ENCODE assay signal across 15 cellular contexts in genomic region chr1:51924455-51924854, GRCh38. TPM values are rescaled to one million over a fixed set of nuclear protein-coding genes. Genes with fewer than 3 reads are reported as not detected.
DNase-seq lines count a peak whose midpoint lies in the region; ATAC-seq and TF ChIP-seq lines count a peak whose summit lies in the region.
"Had no signal": no experiment of that assay in that cellular context is flagged by ENCODE, and none has a peak within 500 bp of the region (broad histone marks: within the 10 kb centered on the region; RNA-seq: fewer than 3 reads in every experiment).

No MANE protein-coding gene starts in this region.

- POLR2A ChIA-PET in activated CD4-positive, alpha-beta memory T cell treated with anti-CD3 and anti-CD28 coated beads, Interleukin-2, amount 10 ng/mL, durations not matched to agents 7 days and 5 days (lab: Charles Lee) = no interaction called here

- no peak overlapping the region for H3K27ac Mint-ChIP-seq in activated CD4-positive, alpha-beta memory T cell treated with anti-CD3 and anti-CD28 coated beads, Interleukin-2, amount 10 ng/mL, durations not matched to agents 7 days and 5 days
- H3K27ac Mint-ChIP-seq: WTC11 had no signal

- H3K4me3 ChIP-seq in mesendoderm (ENCODE audit: low read length) (no peak overlapping the region), body of pancreas (no peak overlapping the region), left ventricle myocardium inferior (no peak overlapping the region)
- H3K4me3 ChIP-seq: hepatocyte had no signal

- H3K9me3 ChIP-seq in body of pancreas (no peaks in the 10 kb centered on the region), left ventricle myocardium inferior (replicated peaks) (no peaks in the 10 kb centered on the region)
- H3K9me3 ChIP-seq: Caco-2 had no signal

- H3K36me3 ChIP-seq in mesendoderm (ENCODE audit: control insufficient read depth, insufficient read depth, low read length) (peaks cover 2% of the 10 kb centered on the region), body of pancreas (replicated peaks in 1 of 2; ENCODE audit: insufficient read depth in 1 of 2, low read depth in 2 of 2) (no peaks in the 10 kb centered on the region), left ventricle myocardium inferior (no peaks in the 10 kb centered on the region)

- no CpG with 5 or more reads among the region's 1 CpG for WGBS in mesendoderm (ENCODE audit: extremely low coverage, insufficient coverage, low lambda C conversion rate)
- WGBS in body of pancreas, 2 donors = 64 to 83% methylated on average over 1 of the region's 1 CpG

- ATAC-seq in GM19455 (IDR thresholded peaks at IDR 0.05; ENCODE audit: unreplicated experiment) (no peak), body of pancreas (no peak)
- ATAC-seq: WTC11 had no signal

- no peaks in the 10 kb centered on the region for H3K79me1 ChIP-seq in mesendoderm (ENCODE audit: low read length)

- H3K4me2 ChIP-seq in mesendoderm (ENCODE audit: low read length) = no peak overlapping the region
- H3K4me2 ChIP-seq: hepatocyte had no signal

- H2AK5ac ChIP-seq in mesendoderm (ENCODE audit: low read length) = no peak overlapping the region

- H4K8ac ChIP-seq in mesendoderm (ENCODE audit: low read depth, low read length) = no peak overlapping the region

- no peak overlapping the region for H3K56ac ChIP-seq in mesendoderm (ENCODE audit: low read length)

- TF ChIP-seq CTCF in body of pancreas (IDR thresholded peaks at IDR 0.05) = no peak
- no peak for TF ChIP-seq CTCF in left ventricle myocardium inferior (IDR thresholded peaks at IDR 0.05; ENCODE audit: borderline replicate concordance)

- H2BK120ac ChIP-seq in mesendoderm (ENCODE audit: low read depth, low read length) = no peak overlapping the region

- H3K4me1 Mint-ChIP-seq in activated CD4-positive, alpha-beta memory T cell treated with anti-CD3 and anti-CD28 coated beads, Interleukin-2, amount 10 ng/mL, durations not matched to agents 7 days and 5 days = no peaks in the 10 kb centered on the region

- no peaks in the 10 kb centered on the region for H3K36me3 Mint-ChIP-seq in activated CD4-positive, alpha-beta memory T cell treated with anti-CD3 and anti-CD28 coated beads, Interleukin-2, amount 10 ng/mL, durations not matched to agents 7 days and 5 days (ENCODE audit: low read depth)

- no peak overlapping the region for H4K5ac ChIP-seq in mesendoderm (ENCODE audit: low read length)

- no peak overlapping the region for H3K4me3 Mint-ChIP-seq in activated CD4-positive, alpha-beta memory T cell treated with anti-CD3 and anti-CD28 coated beads, Interleukin-2, amount 10 ng/mL, durations not matched to agents 7 days and 5 days
- H3K4me3 Mint-ChIP-seq: WTC11 had no signal

- intact Hi-C loops in body of pancreas (cut with DNase I) = no loop called here
- intact Hi-C loops in left ventricle myocardium inferior (cut with micrococcal nuclease) = no loop called here

- no peak overlapping the region for H3K18ac ChIP-seq in mesendoderm (ENCODE audit: low read length)

- H3K4me1 ChIP-seq in mesendoderm (ENCODE audit: control insufficient read depth, low read depth, low read length) (peaks cover 8% of the 10 kb centered on the region), body of pancreas (no peaks in the 10 kb centered on the region), left ventricle myocardium inferior (no peaks in the 10 kb centered on the region)
- H3K4me1 ChIP-seq: Caco-2 had no signal

- no peaks in the 10 kb centered on the region for H3K79me2 ChIP-seq in mesendoderm (ENCODE audit: control insufficient read depth, insufficient read depth, low read length)
- H3K79me2 ChIP-seq: hepatocyte had no signal

- no peak for TF ChIP-seq POLR2A in body of pancreas (IDR thresholded peaks at IDR 0.05)

- H2BK5ac ChIP-seq in mesendoderm (ENCODE audit: low read length) = no peak overlapping the region

- CTCF ChIA-PET in activated CD4-positive, alpha-beta memory T cell treated with anti-CD3 and anti-CD28 coated beads, Interleukin-2, amount 10 ng/mL, durations not matched to agents 7 days and 5 days (lab: Charles Lee) = interaction anchor here (2.8 kb wide), 1 partner anchor 27 kb away, joined by 12 read pairs; no protein-coding TSS in a partner anchor

- no peak overlapping the region for H3K4ac ChIP-seq in mesendoderm (ENCODE audit: low read depth, low read length)

- peaks cover 16% of the 10 kb centered on the region for H3K27me3 Mint-ChIP-seq in activated CD4-positive, alpha-beta memory T cell treated with anti-CD3 and anti-CD28 coated beads, Interleukin-2, amount 10 ng/mL, durations not matched to agents 7 days and 5 days

- H3K27me3 ChIP-seq in mesendoderm (ENCODE audit: insufficient read depth, low read length, poor library complexity) (no peaks in the 10 kb centered on the region), body of pancreas (no peaks in the 10 kb centered on the region), left ventricle myocardium inferior (ENCODE audit: low read depth) (peaks cover 87% of the 10 kb centered on the region)
- H3K27me3 ChIP-seq: hepatocyte had no signal

- H3K27ac ChIP-seq in mesendoderm (ENCODE audit: low read depth, low read length) (no peak overlapping the region), body of pancreas (no peak overlapping the region), left ventricle myocardium inferior (replicated peaks) (no peak overlapping the region)
- H3K27ac ChIP-seq: hepatocyte had no signal

- no peak overlapping the region for H2BK15ac ChIP-seq in mesendoderm (replicated peaks; ENCODE audit: low read depth)

- DNase-seq in EL (peak; percentile 94), HCEC 1CT (peak; percentile 81), mesendoderm (peak; percentile 67), body of pancreas (no peak), kidney glomerular epithelial cell (lab: John Stamatoyannopoulos, UW) (no peak), left ventricle myocardium inferior (no peak)
- DNase-seq in activated CD4-positive, alpha-beta memory T cell treated with anti-CD3 and anti-CD28 coated beads, Interleukin-2, amount 10 ng/mL, durations not matched to agents 7 days and 5 days = peak; percentile 17
- DNase-seq: Caco-2; effector CD4-positive, alpha-beta T cell; NCI-H226; occipital lobe; Right ventricle myocardium superior had no signal

- no peak overlapping the region for H3K23ac ChIP-seq in mesendoderm (ENCODE audit: low read length)

- no peak overlapping the region for H3K9ac ChIP-seq in mesendoderm (ENCODE audit: low read length)

- no peaks in the 10 kb centered on the region for H3K9me3 Mint-ChIP-seq in activated CD4-positive, alpha-beta memory T cell treated with anti-CD3 and anti-CD28 coated beads, Interleukin-2, amount 10 ng/mL, durations not matched to agents 7 days and 5 days
- H3K9me3 Mint-ChIP-seq: WTC11 had no signal

RNA-seq across cellular contexts. Expression of gene NRDC, which starts 45.9 kb away (rescaled TPM):
- total RNA-seq in activated CD4-positive, alpha-beta memory T cell treated with anti-CD3 and anti-CD28 coated beads, Interleukin-2, amount 10 ng/mL, durations not matched to agents 7 days and 5 days = 100 to 1,000 TPM; 162 to 164 TPM
- polyA plus RNA-seq in mesendoderm (2013, experiment 1 of 2) = 124 TPM
- polyA plus RNA-seq in mesendoderm (2013, experiment 2 of 2) = 122 TPM
- 10 to 100 TPM; 56.8 to 57.7 TPM for total RNA-seq in body of pancreas
- total RNA-seq in left ventricle myocardium inferior = 130 TPM

Comparison
In these comparisons a context has a peak if more than half of its experiments do, and no peak if none do; other contexts are left out.
1. DNase-seq: peak in EL (single experiment), HCEC 1CT (single experiment), activated CD4-positive, alpha-beta memory T cell treated with anti-CD3 and anti-CD28 coated beads, Interleukin-2, amount 10 ng/mL, durations not matched to agents 7 days and 5 days (single experiment) and mesendoderm (single experiment); none in body of pancreas (0 of 4), kidney glomerular epithelial cell (single experiment) and left ventricle myocardium inferior (single experiment).